Comparison of ENCODE assay signal across 8 cellular contexts in genomic region chr1:16366722-16367257, GRCh38. TPM values are rescaled to one million over a fixed set of nuclear protein-coding genes. Genes with fewer than 3 reads are reported as not detected.
DNase-seq lines count a peak whose midpoint lies in the region; ATAC-seq, FAIRE-seq and TF ChIP-seq lines count a peak whose summit lies in the region.

Gene SZRD1 (plus strand): TSS chr1:16367242. CDS start chr1:16367258, 16 bp downstream.

- no peak for TF ChIP-seq CTCF in AG09309 (IDR thresholded peaks at IDR 0.05; ENCODE audit: control insufficient read depth, insufficient read depth, low read depth, low read length, missing control alignments)

- peak; percentile 75 for ATAC-seq in HG03442 (IDR thresholded peaks at IDR 0.05; ENCODE audit: unreplicated experiment)

- DNase-seq in AG09309 (ENCODE audit: low read depth) = peak; percentile 98
- peak; percentile 41 for DNase-seq in GM19239 (ENCODE audit: insufficient read length, low spot score)
- peak; percentile 100 for DNase-seq in NCI-H510A treated with DMSO at 0.1 percent for 48 hours (lab: John Stamatoyannopoulos, UW)
- peak; percentile 88 to 91 for DNase-seq in activated CD4-positive, alpha-beta T cell treated with anti-CD3 and anti-CD28 coated beads for 24 hours (ENCODE audit: low read depth in 2 of 2)
- peak; percentile 94 for DNase-seq in cerebellum (ENCODE audit: low spot score)
- peak; percentile 99 for DNase-seq in islet precursor cell
- DNase-seq in stimulated activated CD4-positive, alpha-beta T cell treated with anti-CD3 and anti-CD28 coated beads, Interleukin-12 subunit alpha, Interleukin-12 subunit beta, amount 100 ng/mL, for 48 hours (ENCODE audit: low read depth in 2 of 3, low spot score in 1 of 3) = peak; percentile 91 to 93 (median 92)

- peak within 1 kb of the TSS; percentile 80 for H3K4me3 ChIP-seq in AG09309 (ENCODE audit: control insufficient read depth, low read depth, low read length)

- peak; percentile 91 for FAIRE-seq in GM19239 (lab: Jason Lieb, UNC)

RNA-seq across cellular contexts. Expression of gene SZRD1, which starts in this region (rescaled TPM):
- 11.3 TPM for total RNA-seq in cerebellum

Comparison
In these comparisons a context has a peak if more than half of its experiments do, and no peak if none do; other contexts are left out.
1. Peak in every context shown above with its lines: DNase-seq, ATAC-seq and H3K4me3 ChIP-seq.
2. DNase-seq: peak in every context shown above with its lines; median percentile 100 in NCI-H510A treated with DMSO at 0.1 percent for 48 hours; 99 in islet precursor cell; 98 in AG09309; 94 in cerebellum; 92 in stimulated activated CD4-positive, alpha-beta T cell treated with anti-CD3 and anti-CD28 coated beads, Interleukin-12 subunit alpha, Interleukin-12 subunit beta, amount 100 ng/mL, for 48 hours; 90 in activated CD4-positive, alpha-beta T cell treated with anti-CD3 and anti-CD28 coated beads for 24 hours; 41 in GM19239.